Comparison of ENCODE assay signal across 11 cellular contexts in the genomic region with DNA sequence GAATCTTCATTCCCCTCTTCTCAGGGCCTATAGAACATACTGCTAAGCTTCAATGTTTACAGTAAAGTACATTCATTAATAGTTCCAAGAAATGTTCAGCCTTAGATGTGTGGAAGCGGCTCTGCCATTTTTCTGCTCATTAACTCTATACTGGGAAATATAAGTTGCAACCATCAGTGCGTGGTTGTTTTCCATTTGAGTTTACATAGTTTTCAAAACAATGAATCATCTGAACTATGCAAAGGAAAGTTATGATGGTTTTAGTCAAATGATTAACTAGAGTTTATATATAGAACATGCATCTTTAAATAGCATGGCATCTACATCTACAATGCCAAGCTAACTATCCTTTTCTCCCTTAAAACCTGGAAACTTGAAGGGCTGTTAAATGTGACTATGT. TPM values are rescaled to one million over a fixed set of nuclear protein-coding genes. Genes with fewer than 3 reads are reported as not detected.
A peak's percentile ranks its signal among the peaks of the same experiment; 100 is the strongest.
DNase-seq lines count a peak whose midpoint lies in the region; ATAC-seq, FAIRE-seq and TF ChIP-seq lines count a peak whose summit lies in the region.
"Had no signal": no experiment of that assay in that cellular context is flagged by ENCODE, and none has a peak within 500 bp of the region (broad histone marks: within the 10 kb centered on the region; RNA-seq: fewer than 3 reads in every experiment).

No MANE protein-coding gene starts in this region.

- ATAC-seq in GM18502 (IDR thresholded peaks at IDR 0.05; ENCODE audit: poor library complexity, unreplicated experiment) (peak; percentile 52), GM21381 (IDR thresholded peaks at IDR 0.05; ENCODE audit: unreplicated experiment) (peak; percentile 59), HG03442 (IDR thresholded peaks at IDR 0.05; ENCODE audit: unreplicated experiment) (peak; percentile 49)

- H3K4me2 ChIP-seq in fibroblast of lung (ENCODE audit: extremely low read depth, insufficient read depth, low read length): peak overlapping the region; percentile 18
- no peak overlapping the region for H3K4me2 ChIP-seq in neural progenitor cell

- H3K4me1 ChIP-seq in fibroblast of lung (ENCODE audit: control insufficient read depth, extremely low read depth, insufficient read depth, low read length): no peaks in the 10 kb centered on the region
- H3K4me1 ChIP-seq in neural progenitor cell: peaks cover 55% of the 10 kb centered on the region

- H3K36me3 ChIP-seq in fibroblast of lung (ENCODE audit: control insufficient read depth, insufficient read depth, low read length) (no peaks in the 10 kb centered on the region), neural progenitor cell (no peaks in the 10 kb centered on the region)

- H3K9me3 Mint-ChIP-seq in neural progenitor cell: no peaks in the 10 kb centered on the region

- no peak overlapping the region for H3K27ac Mint-ChIP-seq in neural progenitor cell

- no peak for DNase-seq in fibroblast of lung (ENCODE audit: low read depth in 2 of 2)
- DNase-seq in islet precursor cell: no peak
- DNase-seq in neural progenitor cell (ENCODE audit: low spot score): no peak
- DNase-seq in NCI-H187 (lab: John Stamatoyannopoulos, UW): no peak
- DNase-seq in D721Med (ENCODE audit: insufficient read length, low spot score): no peak
- DNase-seq: DMS 273 treated with DMSO at 0.1 percent for 48 hours, NCI-H187 treated with DMSO at 0.1 percent for 48 hours, occipital lobe had no signal

- H3K27ac ChIP-seq in fibroblast of lung (ENCODE audit: insufficient read depth, low read length) (no peak overlapping the region), neural progenitor cell (no peak overlapping the region)

- H3K27me3 ChIP-seq in fibroblast of lung (ENCODE audit: control insufficient read depth, insufficient read depth, low read length) (no peaks in the 10 kb centered on the region), neural progenitor cell (no peaks in the 10 kb centered on the region)

- H3K9me3 ChIP-seq in fibroblast of lung (ENCODE audit: control insufficient read depth, insufficient read depth, low read depth, low read length) (no peaks in the 10 kb centered on the region), neural progenitor cell (ENCODE audit: low read depth) (no peaks in the 10 kb centered on the region)

- peaks cover 2% of the 10 kb centered on the region for H3K27me3 Mint-ChIP-seq in neural progenitor cell (ENCODE audit: insufficient read depth, low read depth)

- H2AFZ ChIP-seq in fibroblast of lung (ENCODE audit: low read length) (peak overlapping the region; percentile 28), neural progenitor cell (replicated peaks) (no peak overlapping the region)

- H3K4me1 Mint-ChIP-seq in neural progenitor cell: peaks cover 89% of the 10 kb centered on the region

- H3K79me2 ChIP-seq in fibroblast of lung (ENCODE audit: control insufficient read depth, insufficient read depth, low read length) (no peaks in the 10 kb centered on the region), neural progenitor cell (ENCODE audit: low read depth) (no peaks in the 10 kb centered on the region)

- H3K36me3 Mint-ChIP-seq in neural progenitor cell: peaks cover 6% of the 10 kb centered on the region

- H4K20me1 ChIP-seq in fibroblast of lung (ENCODE audit: control insufficient read depth, extremely low read depth, insufficient read depth, low read length) (no peaks in the 10 kb centered on the region), neural progenitor cell (ENCODE audit: low read depth) (no peaks in the 10 kb centered on the region)

- no peak for FAIRE-seq in D721Med (lab: Jason Lieb, UNC)

- H3F3A ChIP-seq in neural progenitor cell (ENCODE audit: low read depth): peaks cover 15% of the 10 kb centered on the region

- H3K4me3 ChIP-seq in fibroblast of lung (replicated peaks in 1 of 4; ENCODE audit: control extremely low read depth in 1 of 4, insufficient read depth in 1 of 4, low read depth in 3 of 4, low read length in 4 of 4) (no peak overlapping the region), neural progenitor cell (no peak overlapping the region)

- TF ChIP-seq CTCF in fibroblast of lung (conservative IDR thresholded peaks at IDR 0.05 in 1 of 2, IDR thresholded peaks at IDR 0.05 in 1 of 2; ENCODE audit: low read depth in 1 of 2, low read length in 2 of 2) (no peak), neural progenitor cell (IDR thresholded peaks at IDR 0.05) (no peak), D721Med (IDR thresholded peaks at IDR 0.05; ENCODE audit: insufficient read depth, missing control alignments) (no peak)

- H3K4me3 Mint-ChIP-seq in neural progenitor cell: no peak overlapping the region

- H3K9ac ChIP-seq in fibroblast of lung (ENCODE audit: insufficient read depth, low read length) (no peak overlapping the region), neural progenitor cell (no peak overlapping the region)

RNA-seq across cellular contexts. Expression of gene LEF1, which starts 29.6 kb away (rescaled TPM):
- total RNA-seq in fibroblast of lung: 1.3 and 1.8 TPM in 2 replicates
- 2.6 and 8.8 TPM in 2 replicates for polyA plus RNA-seq in fibroblast of lung
- polyA plus RNA-seq in fibroblast of lung (2012): 1.9 and 3.4 TPM in 2 replicates
- polyA minus RNA-seq in fibroblast of lung (ENCODE audit: low replicate concordance): 0.67 and 17.9 TPM in 2 replicates
- total RNA-seq in neural progenitor cell (ENCODE audit: low replicate concordance): 15.0 and 19.4 TPM in 2 replicates
